In the genomic region with DNA sequence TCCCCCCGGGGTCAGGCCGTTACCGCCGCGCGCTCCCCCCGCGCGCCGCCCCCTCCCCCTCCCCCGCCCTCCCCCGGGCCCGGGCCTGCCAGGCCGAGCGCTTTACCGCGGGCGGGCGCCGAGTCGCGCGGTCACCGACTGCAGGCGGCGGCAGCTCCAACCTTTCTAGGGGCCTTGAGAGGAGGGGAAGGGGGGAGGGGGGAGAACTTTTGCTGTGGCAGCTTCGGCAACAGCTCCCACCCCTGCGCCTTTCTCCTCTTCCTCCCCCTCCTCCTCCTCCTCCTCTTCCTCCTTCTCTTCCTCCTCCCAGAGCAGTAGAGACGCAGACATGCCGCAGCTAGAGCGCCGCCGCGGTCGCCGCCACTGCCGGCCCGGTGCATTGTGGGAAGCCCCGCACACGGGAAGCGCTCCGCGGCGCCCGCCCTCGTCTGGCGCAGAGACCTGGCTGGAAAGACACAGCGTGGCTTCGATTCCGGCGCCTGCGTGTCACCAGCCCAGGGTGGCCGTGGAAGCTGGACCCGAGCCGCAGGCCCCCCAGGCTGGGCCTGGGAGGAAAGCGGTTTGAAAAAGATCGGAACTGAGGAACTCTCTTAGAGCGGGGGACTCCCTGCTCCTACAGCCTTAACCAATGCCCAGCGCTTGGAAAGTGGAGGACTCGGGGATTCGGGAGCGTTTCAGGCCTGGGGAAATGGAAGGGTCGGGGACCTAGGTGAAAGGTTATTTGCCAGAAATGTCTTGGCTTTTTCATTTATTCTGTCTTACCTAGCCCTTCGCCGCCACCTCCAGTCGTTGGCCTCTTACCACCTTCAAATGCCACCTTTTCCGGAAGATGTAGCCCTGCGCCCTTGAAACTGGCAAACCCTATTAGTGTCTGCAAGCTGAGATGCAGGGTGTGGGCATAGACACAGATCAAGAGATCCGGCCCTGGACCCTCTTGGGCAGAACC, we compare ENCODE assay signal across 1 cellular context.
A peak's percentile ranks its signal among the peaks of the same experiment; 100 is the strongest.
TF ChIP-seq lines count a peak whose summit lies in the region.

A gene with protein sequence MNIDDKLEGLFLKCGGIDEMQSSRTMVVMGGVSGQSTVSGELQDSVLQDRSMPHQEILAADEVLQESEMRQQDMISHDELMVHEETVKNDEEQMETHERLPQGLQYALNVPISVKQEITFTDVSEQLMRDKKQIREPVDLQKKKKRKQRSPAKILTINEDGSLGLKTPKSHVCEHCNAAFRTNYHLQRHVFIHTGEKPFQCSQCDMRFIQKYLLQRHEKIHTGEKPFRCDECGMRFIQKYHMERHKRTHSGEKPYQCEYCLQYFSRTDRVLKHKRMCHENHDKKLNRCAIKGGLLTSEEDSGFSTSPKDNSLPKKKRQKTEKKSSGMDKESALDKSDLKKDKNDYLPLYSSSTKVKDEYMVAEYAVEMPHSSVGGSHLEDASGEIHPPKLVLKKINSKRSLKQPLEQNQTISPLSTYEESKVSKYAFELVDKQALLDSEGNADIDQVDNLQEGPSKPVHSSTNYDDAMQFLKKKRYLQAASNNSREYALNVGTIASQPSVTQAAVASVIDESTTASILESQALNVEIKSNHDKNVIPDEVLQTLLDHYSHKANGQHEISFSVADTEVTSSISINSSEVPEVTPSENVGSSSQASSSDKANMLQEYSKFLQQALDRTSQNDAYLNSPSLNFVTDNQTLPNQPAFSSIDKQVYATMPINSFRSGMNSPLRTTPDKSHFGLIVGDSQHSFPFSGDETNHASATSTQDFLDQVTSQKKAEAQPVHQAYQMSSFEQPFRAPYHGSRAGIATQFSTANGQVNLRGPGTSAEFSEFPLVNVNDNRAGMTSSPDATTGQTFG (minus strand): TSS at position 330 of the 946 bp plus-strand sequence. CDS start 61,685 bp downstream, outside the sequence.

TF ChIP-seq in HEK293, 187 proteins besides CTCF, POLR2A, EP300 and RAD21 (continued from another document and continues in another):
- TF ChIP-seq, protein P1, sequence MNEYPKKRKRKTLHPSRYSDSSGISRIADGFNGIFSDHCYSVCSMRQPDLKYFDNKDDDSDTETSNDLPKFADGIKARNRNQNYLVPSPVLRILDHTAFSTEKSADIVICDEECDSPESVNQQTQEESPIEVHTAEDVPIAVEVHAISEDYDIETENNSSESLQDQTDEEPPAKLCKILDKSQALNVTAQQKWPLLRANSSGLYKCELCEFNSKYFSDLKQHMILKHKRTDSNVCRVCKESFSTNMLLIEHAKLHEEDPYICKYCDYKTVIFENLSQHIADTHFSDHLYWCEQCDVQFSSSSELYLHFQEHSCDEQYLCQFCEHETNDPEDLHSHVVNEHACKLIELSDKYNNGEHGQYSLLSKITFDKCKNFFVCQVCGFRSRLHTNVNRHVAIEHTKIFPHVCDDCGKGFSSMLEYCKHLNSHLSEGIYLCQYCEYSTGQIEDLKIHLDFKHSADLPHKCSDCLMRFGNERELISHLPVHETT (tag by site-specific recombination; IDR thresholded peaks at IDR 0.05): peak; percentile 68; the same call in 1 of the 2 replicates
- TF ChIP-seq SP7 (tag by site-specific recombination; IDR thresholded peaks at IDR 0.05) (peak; percentile 67), ZBTB1 (tag by site-specific recombination; IDR thresholded peaks at IDR 0.05) (0 out of 2 replicates have a peak, but pooled peaks have one; percentile 89), EGR2 (tag by site-specific recombination; IDR thresholded peaks at IDR 0.05; ENCODE audit: low read depth) (peak; percentile 74), ZNF76 (tag by site-specific recombination; IDR thresholded peaks at IDR 0.05; ENCODE audit: borderline replicate concordance, low read depth) (peak; percentile 96), ZIC2 (tag by site-specific recombination; IDR thresholded peaks at IDR 0.05) (no peak; the same call in 1 of the 2 replicates), SP3 (tag by site-specific recombination; IDR thresholded peaks at IDR 0.05) (peak; percentile 68), YY2 (tag by site-specific recombination; IDR thresholded peaks at IDR 0.05) (peak; percentile 96), ZNF2 (tag by site-specific recombination; IDR thresholded peaks at IDR 0.05) (0 out of 2 replicates have a peak, but pooled peaks have one; percentile 33), GLIS1 (tag by site-specific recombination; IDR thresholded peaks at IDR 0.05) (peak; percentile 20; the same call in 1 of the 2 replicates), ZNF549 (tag by site-specific recombination; IDR thresholded peaks at IDR 0.05) (no peak), ZNF391 (tag by site-specific recombination; IDR thresholded peaks at IDR 0.05; ENCODE audit: borderline replicate concordance, low read depth) (peak; percentile 22; the same call in 1 of the 2 replicates), SP2 (tag by site-specific recombination; IDR thresholded peaks at IDR 0.05) (peak; percentile 52), ZNF341 (tag by site-specific recombination; IDR thresholded peaks at IDR 0.05; ENCODE audit: low read depth) (peak; percentile 11; the same call in 1 of the 2 replicates), ZNF140 (tag by site-specific recombination; IDR thresholded peaks at IDR 0.05) (no peak), ZNF610 (tag by site-specific recombination; IDR thresholded peaks at IDR 0.05; ENCODE audit: borderline replicate concordance) (no peak), ZNF660 (tag by site-specific recombination; IDR thresholded peaks at IDR 0.05) (peak; percentile 67), KLF16 (tag by site-specific recombination; IDR thresholded peaks at IDR 0.05) (peak; percentile 71), YY1 (tag by site-specific recombination; IDR thresholded peaks at IDR 0.05) (peak; percentile 81), ZNF335 (tag by site-specific recombination; conservative IDR thresholded peaks at IDR 0.05) (peak; percentile 55), ZNF394 (tag by site-specific recombination; IDR thresholded peaks at IDR 0.05; ENCODE audit: borderline replicate concordance) (peak; percentile 11; the same call in 1 of the 2 replicates), ZXDB (tag by site-specific recombination; IDR thresholded peaks at IDR 0.05) (0 out of 2 replicates have a peak, but pooled peaks have one; percentile 28), ZEB2 (tag by site-specific recombination; IDR thresholded peaks at IDR 0.05) (peak; percentile 68), ZNF555 (tag by site-specific recombination; conservative IDR thresholded peaks at IDR 0.05) (no peak), ZNF24 (tag by site-specific recombination; IDR thresholded peaks at IDR 0.05) (peak; percentile 68; the same call in 1 of the 2 replicates), ZSCAN30 (tag by site-specific recombination; IDR thresholded peaks at IDR 0.05) (peak; percentile 76; the same call in 1 of the 2 replicates), ZNF324 (tag by site-specific recombination; IDR thresholded peaks at IDR 0.05) (peak; percentile 82; the same call in 1 of the 2 replicates), ZNF366 (tag by site-specific recombination; conservative IDR thresholded peaks at IDR 0.05) (peak; percentile 87), ZNF501 (tag by site-specific recombination; IDR thresholded peaks at IDR 0.05) (peak; percentile 42; the same call in 1 of the 2 replicates), GLIS2 (tag by site-specific recombination; IDR thresholded peaks at IDR 0.05) (peak; percentile 18; the same call in 1 of the 2 replicates), ZNF623 (tag by site-specific recombination; IDR thresholded peaks at IDR 0.05) (no peak), ZNF629 (tag by site-specific recombination; IDR thresholded peaks at IDR 0.05) (peak; percentile 47)
- TF ChIP-seq, protein P2, sequence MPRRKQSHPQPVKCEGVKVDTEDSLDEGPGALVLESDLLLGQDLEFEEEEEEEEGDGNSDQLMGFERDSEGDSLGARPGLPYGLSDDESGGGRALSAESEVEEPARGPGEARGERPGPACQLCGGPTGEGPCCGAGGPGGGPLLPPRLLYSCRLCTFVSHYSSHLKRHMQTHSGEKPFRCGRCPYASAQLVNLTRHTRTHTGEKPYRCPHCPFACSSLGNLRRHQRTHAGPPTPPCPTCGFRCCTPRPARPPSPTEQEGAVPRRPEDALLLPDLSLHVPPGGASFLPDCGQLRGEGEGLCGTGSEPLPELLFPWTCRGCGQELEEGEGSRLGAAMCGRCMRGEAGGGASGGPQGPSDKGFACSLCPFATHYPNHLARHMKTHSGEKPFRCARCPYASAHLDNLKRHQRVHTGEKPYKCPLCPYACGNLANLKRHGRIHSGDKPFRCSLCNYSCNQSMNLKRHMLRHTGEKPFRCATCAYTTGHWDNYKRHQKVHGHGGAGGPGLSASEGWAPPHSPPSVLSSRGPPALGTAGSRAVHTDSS (tag by site-specific recombination; IDR thresholded peaks at IDR 0.05): peak; percentile 99
- TF ChIP-seq, protein P3, sequence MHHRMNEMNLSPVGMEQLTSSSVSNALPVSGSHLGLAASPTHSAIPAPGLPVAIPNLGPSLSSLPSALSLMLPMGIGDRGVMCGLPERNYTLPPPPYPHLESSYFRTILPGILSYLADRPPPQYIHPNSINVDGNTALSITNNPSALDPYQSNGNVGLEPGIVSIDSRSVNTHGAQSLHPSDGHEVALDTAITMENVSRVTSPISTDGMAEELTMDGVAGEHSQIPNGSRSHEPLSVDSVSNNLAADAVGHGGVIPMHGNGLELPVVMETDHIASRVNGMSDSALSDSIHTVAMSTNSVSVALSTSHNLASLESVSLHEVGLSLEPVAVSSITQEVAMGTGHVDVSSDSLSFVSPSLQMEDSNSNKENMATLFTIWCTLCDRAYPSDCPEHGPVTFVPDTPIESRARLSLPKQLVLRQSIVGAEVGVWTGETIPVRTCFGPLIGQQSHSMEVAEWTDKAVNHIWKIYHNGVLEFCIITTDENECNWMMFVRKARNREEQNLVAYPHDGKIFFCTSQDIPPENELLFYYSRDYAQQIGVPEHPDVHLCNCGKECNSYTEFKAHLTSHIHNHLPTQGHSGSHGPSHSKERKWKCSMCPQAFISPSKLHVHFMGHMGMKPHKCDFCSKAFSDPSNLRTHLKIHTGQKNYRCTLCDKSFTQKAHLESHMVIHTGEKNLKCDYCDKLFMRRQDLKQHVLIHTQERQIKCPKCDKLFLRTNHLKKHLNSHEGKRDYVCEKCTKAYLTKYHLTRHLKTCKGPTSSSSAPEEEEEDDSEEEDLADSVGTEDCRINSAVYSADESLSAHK (tag by site-specific recombination; IDR thresholded peaks at IDR 0.05): peak; percentile 54
- TF ChIP-seq, protein P4, sequence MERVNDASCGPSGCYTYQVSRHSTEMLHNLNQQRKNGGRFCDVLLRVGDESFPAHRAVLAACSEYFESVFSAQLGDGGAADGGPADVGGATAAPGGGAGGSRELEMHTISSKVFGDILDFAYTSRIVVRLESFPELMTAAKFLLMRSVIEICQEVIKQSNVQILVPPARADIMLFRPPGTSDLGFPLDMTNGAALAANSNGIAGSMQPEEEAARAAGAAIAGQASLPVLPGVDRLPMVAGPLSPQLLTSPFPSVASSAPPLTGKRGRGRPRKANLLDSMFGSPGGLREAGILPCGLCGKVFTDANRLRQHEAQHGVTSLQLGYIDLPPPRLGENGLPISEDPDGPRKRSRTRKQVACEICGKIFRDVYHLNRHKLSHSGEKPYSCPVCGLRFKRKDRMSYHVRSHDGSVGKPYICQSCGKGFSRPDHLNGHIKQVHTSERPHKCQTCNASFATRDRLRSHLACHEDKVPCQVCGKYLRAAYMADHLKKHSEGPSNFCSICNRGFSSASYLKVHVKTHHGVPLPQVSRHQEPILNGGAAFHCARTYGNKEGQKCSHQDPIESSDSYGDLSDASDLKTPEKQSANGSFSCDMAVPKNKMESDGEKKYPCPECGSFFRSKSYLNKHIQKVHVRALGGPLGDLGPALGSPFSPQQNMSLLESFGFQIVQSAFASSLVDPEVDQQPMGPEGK (tag by site-specific recombination; IDR thresholded peaks at IDR 0.05): peak; percentile 7; the same call in 1 of the 2 replicates
- TF ChIP-seq, protein P5, sequence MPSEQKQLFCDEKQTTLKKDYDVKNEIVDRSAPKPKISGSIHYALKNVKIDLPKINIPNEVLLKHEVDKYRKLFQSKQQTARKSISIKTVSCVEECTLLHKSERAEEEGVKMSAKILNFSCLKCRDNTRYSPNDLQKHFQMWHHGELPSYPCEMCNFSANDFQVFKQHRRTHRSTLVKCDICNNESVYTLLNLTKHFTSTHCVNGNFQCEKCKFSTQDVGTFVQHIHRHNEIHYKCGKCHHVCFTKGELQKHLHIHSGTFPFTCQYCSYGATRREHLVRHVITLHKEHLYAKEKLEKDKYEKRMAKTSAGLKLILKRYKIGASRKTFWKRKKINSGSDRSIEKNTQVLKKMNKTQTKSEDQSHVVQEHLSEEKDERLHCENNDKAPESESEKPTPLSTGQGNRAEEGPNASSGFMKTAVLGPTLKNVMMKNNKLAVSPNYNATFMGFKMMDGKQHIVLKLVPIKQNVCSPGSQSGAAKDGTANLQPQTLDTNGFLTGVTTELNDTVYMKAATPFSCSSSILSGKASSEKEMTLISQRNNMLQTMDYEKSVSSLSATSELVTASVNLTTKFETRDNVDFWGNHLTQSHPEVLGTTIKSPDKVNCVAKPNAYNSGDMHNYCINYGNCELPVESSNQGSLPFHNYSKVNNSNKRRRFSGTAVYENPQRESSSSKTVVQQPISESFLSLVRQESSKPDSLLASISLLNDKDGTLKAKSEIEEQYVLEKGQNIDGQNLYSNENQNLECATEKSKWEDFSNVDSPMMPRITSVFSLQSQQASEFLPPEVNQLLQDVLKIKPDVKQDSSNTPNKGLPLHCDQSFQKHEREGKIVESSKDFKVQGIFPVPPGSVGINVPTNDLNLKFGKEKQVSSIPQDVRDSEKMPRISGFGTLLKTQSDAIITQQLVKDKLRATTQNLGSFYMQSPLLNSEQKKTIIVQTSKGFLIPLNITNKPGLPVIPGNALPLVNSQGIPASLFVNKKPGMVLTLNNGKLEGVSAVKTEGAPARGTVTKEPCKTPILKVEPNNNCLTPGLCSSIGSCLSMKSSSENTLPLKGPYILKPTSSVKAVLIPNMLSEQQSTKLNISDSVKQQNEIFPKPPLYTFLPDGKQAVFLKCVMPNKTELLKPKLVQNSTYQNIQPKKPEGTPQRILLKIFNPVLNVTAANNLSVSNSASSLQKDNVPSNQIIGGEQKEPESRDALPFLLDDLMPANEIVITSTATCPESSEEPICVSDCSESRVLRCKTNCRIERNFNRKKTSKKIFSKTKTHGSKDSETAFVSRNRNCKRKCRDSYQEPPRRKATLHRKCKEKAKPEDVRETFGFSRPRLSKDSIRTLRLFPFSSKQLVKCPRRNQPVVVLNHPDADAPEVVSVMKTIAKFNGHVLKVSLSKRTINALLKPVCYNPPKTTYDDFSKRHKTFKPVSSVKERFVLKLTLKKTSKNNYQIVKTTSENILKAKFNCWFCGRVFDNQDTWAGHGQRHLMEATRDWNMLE (tag by site-specific recombination; conservative IDR thresholded peaks at IDR 0.05; ENCODE audit: low read depth): peak; percentile 53
- TF ChIP-seq, protein P6, sequence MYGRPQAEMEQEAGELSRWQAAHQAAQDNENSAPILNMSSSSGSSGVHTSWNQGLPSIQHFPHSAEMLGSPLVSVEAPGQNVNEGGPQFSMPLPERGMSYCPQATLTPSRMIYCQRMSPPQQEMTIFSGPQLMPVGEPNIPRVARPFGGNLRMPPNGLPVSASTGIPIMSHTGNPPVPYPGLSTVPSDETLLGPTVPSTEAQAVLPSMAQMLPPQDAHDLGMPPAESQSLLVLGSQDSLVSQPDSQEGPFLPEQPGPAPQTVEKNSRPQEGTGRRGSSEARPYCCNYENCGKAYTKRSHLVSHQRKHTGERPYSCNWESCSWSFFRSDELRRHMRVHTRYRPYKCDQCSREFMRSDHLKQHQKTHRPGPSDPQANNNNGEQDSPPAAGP (tag by site-specific recombination; IDR thresholded peaks at IDR 0.05): peak; percentile 61; the same call in 1 of the 2 replicates
- TF ChIP-seq, protein P7, sequence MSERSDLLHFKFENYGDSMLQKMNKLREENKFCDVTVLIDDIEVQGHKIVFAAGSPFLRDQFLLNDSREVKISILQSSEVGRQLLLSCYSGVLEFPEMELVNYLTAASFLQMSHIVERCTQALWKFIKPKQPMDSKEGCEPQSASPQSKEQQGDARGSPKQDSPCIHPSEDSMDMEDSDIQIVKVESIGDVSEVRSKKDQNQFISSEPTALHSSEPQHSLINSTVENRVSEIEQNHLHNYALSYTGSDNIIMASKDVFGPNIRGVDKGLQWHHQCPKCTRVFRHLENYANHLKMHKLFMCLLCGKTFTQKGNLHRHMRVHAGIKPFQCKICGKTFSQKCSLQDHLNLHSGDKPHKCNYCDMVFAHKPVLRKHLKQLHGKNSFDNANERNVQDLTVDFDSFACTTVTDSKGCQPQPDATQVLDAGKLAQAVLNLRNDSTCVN (tag by site-specific recombination; optimal IDR thresholded peaks at IDR 0.05): peak; percentile 78
